In the genomic region with DNA sequence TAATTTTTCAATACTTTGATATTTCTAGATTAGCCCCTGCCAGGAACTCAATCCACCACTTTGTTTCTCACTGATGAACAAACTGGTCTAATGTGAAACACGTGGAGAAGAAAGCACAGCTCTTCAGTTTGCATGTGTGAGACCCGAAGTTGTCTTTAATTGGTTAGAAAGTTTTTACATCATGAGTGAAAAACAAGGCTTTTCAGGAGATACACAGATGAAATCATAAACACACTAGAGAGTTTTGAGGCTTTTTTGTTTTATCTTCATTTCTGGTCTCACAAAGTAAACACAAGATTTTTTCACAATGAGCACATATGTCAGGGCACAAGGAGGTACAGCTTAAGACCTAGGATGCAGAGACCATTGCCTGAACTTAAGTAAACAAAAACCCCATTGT, we compare ENCODE assay signal across 27 cellular contexts.
A peak's percentile ranks its signal among the peaks of the same experiment; 100 is the strongest.
DNase-seq lines count a peak whose midpoint lies in the region; ATAC-seq, FAIRE-seq and TF ChIP-seq lines count a peak whose summit lies in the region.
"Had no signal": no experiment of that assay in that cellular context is flagged by ENCODE, and none has a peak within 500 bp of the region (broad histone marks: within the 10 kb centered on the region; RNA-seq: fewer than 3 reads in every experiment).

No MANE protein-coding gene starts in this region.

- no peak overlapping the region for H3K4me2 ChIP-seq in astrocyte (ENCODE audit: low read length)

- TF ChIP-seq CTCF in HFF-Myc (IDR thresholded peaks at IDR 0.05; ENCODE audit: low read depth, low read length, missing control alignments) = no peak
- TF ChIP-seq CTCF in astrocyte (IDR thresholded peaks at IDR 0.05; ENCODE audit: insufficient read depth, low read depth, low read length) = no peak

- H3K36me3 ChIP-seq in astrocyte (ENCODE audit: insufficient read depth, low read length) = no peaks in the 10 kb centered on the region
- H3K36me3 ChIP-seq: pancreas, right atrium auricular region, spleen, transverse colon had no signal

- no peak overlapping the region for H3K4me3 Mint-ChIP-seq in astrocyte (ENCODE audit: unreplicated experiment)
- no peak overlapping the region for H3K4me3 Mint-ChIP-seq in activated CD8-positive, alpha-beta memory T cell treated with anti-CD3 and anti-CD28 coated beads, Interleukin-2, amount 10 ng/mL, durations not matched to agents 7 days and 5 days
- H3K4me3 Mint-ChIP-seq: activated naive CD8-positive, alpha-beta T cell treated with anti-CD3 and anti-CD28 coated beads, Interleukin-2, amount 50 U/mL, for 24 hours; CD4-positive, alpha-beta T cell had no signal

- no peak overlapping the region for H3K27ac Mint-ChIP-seq in astrocyte (ENCODE audit: unreplicated experiment)
- H3K27ac Mint-ChIP-seq in activated CD8-positive, alpha-beta memory T cell treated with anti-CD3 and anti-CD28 coated beads, Interleukin-2, amount 10 ng/mL, durations not matched to agents 7 days and 5 days = no peak overlapping the region
- H3K27ac Mint-ChIP-seq: activated naive CD8-positive, alpha-beta T cell treated with anti-CD3 and anti-CD28 coated beads, Interleukin-2, amount 50 U/mL, for 24 hours; CD4-positive, alpha-beta T cell had no signal

- no peaks in the 10 kb centered on the region for H3K27me3 ChIP-seq in astrocyte (ENCODE audit: insufficient read depth, low read length)
- H3K27me3 ChIP-seq: body of pancreas, pancreas, right atrium auricular region, transverse colon had no signal

- H3K9me3 Mint-ChIP-seq in astrocyte (ENCODE audit: unreplicated experiment) = peaks cover 9% of the 10 kb centered on the region
- peaks cover 1% of the 10 kb centered on the region for H3K9me3 Mint-ChIP-seq in activated CD8-positive, alpha-beta memory T cell treated with anti-CD3 and anti-CD28 coated beads, Interleukin-2, amount 10 ng/mL, durations not matched to agents 7 days and 5 days (ENCODE audit: low read depth)

- H4K20me1 ChIP-seq in astrocyte (ENCODE audit: insufficient read depth, low read length) = no peaks in the 10 kb centered on the region

- CTCF ChIA-PET in activated CD8-positive, alpha-beta memory T cell treated with anti-CD3 and anti-CD28 coated beads, Interleukin-2, amount 10 ng/mL, durations not matched to agents 7 days and 5 days (lab: Charles Lee) = no interaction called here

- no peaks in the 10 kb centered on the region for H3K36me3 Mint-ChIP-seq in astrocyte (ENCODE audit: low read depth, unreplicated experiment)
- H3K36me3 Mint-ChIP-seq in activated CD8-positive, alpha-beta memory T cell treated with anti-CD3 and anti-CD28 coated beads, Interleukin-2, amount 10 ng/mL, durations not matched to agents 7 days and 5 days = no peaks in the 10 kb centered on the region

- H3K27me3 Mint-ChIP-seq in astrocyte (ENCODE audit: low read depth, unreplicated experiment) = peaks cover 1% of the 10 kb centered on the region
- peaks cover 32% of the 10 kb centered on the region for H3K27me3 Mint-ChIP-seq in activated CD8-positive, alpha-beta memory T cell treated with anti-CD3 and anti-CD28 coated beads, Interleukin-2, amount 10 ng/mL, durations not matched to agents 7 days and 5 days

- H3K79me2 ChIP-seq in astrocyte (ENCODE audit: insufficient read depth, low read length) = no peaks in the 10 kb centered on the region

- peaks cover 6% of the 10 kb centered on the region for H3K4me1 Mint-ChIP-seq in astrocyte (ENCODE audit: low read depth, unreplicated experiment)
- peaks cover 7% of the 10 kb centered on the region for H3K4me1 Mint-ChIP-seq in activated CD8-positive, alpha-beta memory T cell treated with anti-CD3 and anti-CD28 coated beads, Interleukin-2, amount 10 ng/mL, durations not matched to agents 7 days and 5 days
- H3K4me1 Mint-ChIP-seq: activated naive CD8-positive, alpha-beta T cell treated with anti-CD3 and anti-CD28 coated beads, Interleukin-2, amount 50 U/mL, for 24 hours had no signal

- no peaks in the 10 kb centered on the region for H3K9me3 ChIP-seq in astrocyte (ENCODE audit: insufficient read depth, low read depth, low read length)
- H3K9me3 ChIP-seq: body of pancreas, pancreas, transverse colon had no signal

- DNase-seq in AG20443 (ENCODE audit: low spot score) (peak; percentile 15), HFF-Myc (ENCODE audit: extremely low read depth, low read depth) (peak; percentile 17), astrocyte (ENCODE audit: low read depth) (peak; percentile 18), iris pigment epithelial cell (ENCODE audit: low read depth) (peak; percentile 69), NCI-H2227 (lab: John Stamatoyannopoulos, UW; ENCODE audit: unreplicated experiment) (no peak)
- DNase-seq in activated CD8-positive, alpha-beta memory T cell treated with anti-CD3 and anti-CD28 coated beads, Interleukin-2, amount 10 ng/mL, durations not matched to agents 7 days and 5 days = no peak
- DNase-seq: activated CD4-positive, alpha-beta T cell treated with anti-CD3 and anti-CD28 coated beads for 48 hours; activated CD8-positive, alpha-beta memory T cell treated with anti-CD3 and anti-CD28 coated beads for 24 hours; activated gamma-delta T cell; activated naive CD8-positive, alpha-beta T cell treated with anti-CD3 and anti-CD28 coated beads, Interleukin-2, amount 50 U/mL, for 24 hours; activated T-cell treated with anti-CD3 and anti-CD28 coated beads, Interleukin-2, amount 50 U/mL, for 1 hour; body of pancreas; CD4-positive, alpha-beta T cell; DMS 273 treated with DMSO at 0.1 percent for 48 hours; foreskin melanocyte; Kasumi-1; MV-4-11; pancreas; Right ventricle myocardium superior; spleen; stimulated activated CD4-positive, alpha-beta T cell treated with anti-CD3 and anti-CD28 coated beads, Interleukin-4, amount 100 ng/mL, for 1 hour; transverse colon had no signal

- no peaks in the 10 kb centered on the region for H3K4me1 ChIP-seq in astrocyte (ENCODE audit: insufficient read depth, low read length)
- H3K4me1 ChIP-seq: body of pancreas, pancreas, right atrium auricular region, spleen, transverse colon had no signal

- no peak overlapping the region for H2AFZ ChIP-seq in astrocyte (ENCODE audit: low read depth, low read length)

- H3K27ac ChIP-seq in astrocyte (ENCODE audit: low read depth, low read length) = no peak overlapping the region
- H3K27ac ChIP-seq: body of pancreas, pancreas, right atrium auricular region, spleen, transverse colon had no signal

- ATAC-seq in activated CD8-positive, alpha-beta memory T cell treated with anti-CD3 and anti-CD28 coated beads, Interleukin-2, amount 10 ng/mL, durations not matched to agents 7 days and 5 days = no peak
- ATAC-seq in HG03175 (IDR thresholded peaks at IDR 0.05; ENCODE audit: unreplicated experiment) = no peak
- ATAC-seq: activated naive CD8-positive, alpha-beta T cell treated with anti-CD3 and anti-CD28 coated beads, Interleukin-2, amount 50 U/mL, for 24 hours; body of pancreas; HepG2; pancreas had no signal

- H3K9ac ChIP-seq in astrocyte (ENCODE audit: low read length) = no peak overlapping the region

- FAIRE-seq in astrocyte (lab: Jason Lieb, UNC) = peak; percentile 9
- FAIRE-seq: endothelial cell of umbilical vein, HepG2, pancreas had no signal

- no peak overlapping the region for H3K4me3 ChIP-seq in HFF-Myc (replicated peaks; ENCODE audit: low read depth, low read length)
- no peak overlapping the region for H3K4me3 ChIP-seq in astrocyte (ENCODE audit: insufficient read depth, low read depth, low read length)
- H3K4me3 ChIP-seq: body of pancreas, lung, pancreas, right atrium auricular region, spleen, transverse colon had no signal

Comparison
In these comparisons a context has a peak if more than half of its experiments do, and no peak if none do; other contexts are left out.
1. DNase-seq: peak in AG20443 (single experiment), HFF-Myc (single experiment), astrocyte (single experiment) and iris pigment epithelial cell (single experiment); none in activated CD8-positive, alpha-beta memory T cell treated with anti-CD3 and anti-CD28 coated beads, Interleukin-2, amount 10 ng/mL, durations not matched to agents 7 days and 5 days (single experiment) and NCI-H2227 (single experiment).